Comparison of ENCODE assay signal across 17 cellular contexts in genomic region chr1:29939086-29939485, GRCh38.
"Had no signal": no experiment of that assay in that cellular context is flagged by ENCODE, and none has a peak within 500 bp of the region (broad histone marks: within the 10 kb centered on the region; RNA-seq: fewer than 3 reads in every experiment).

No MANE protein-coding gene starts in this region.

- H3K36me3 ChIP-seq: adrenal gland, left lung, upper lobe of right lung had no signal

- H3K4me3 ChIP-seq: adrenal gland, body of pancreas, left lung, testis, upper lobe of right lung had no signal

- H3K27me3 ChIP-seq: adrenal gland, body of pancreas, testis had no signal

- H3K9me3 ChIP-seq: adrenal gland, body of pancreas, left lung, testis, upper lobe of right lung had no signal

- H3K4me1 ChIP-seq: adrenal gland, body of pancreas, left lung, testis, upper lobe of right lung had no signal

- H3K27ac ChIP-seq: adrenal gland, body of pancreas, left lung, testis, upper lobe of right lung had no signal

- ATAC-seq: body of pancreas; esophagus mucosa; left lung; natural killer cell; SK-N-SH treated with all-trans-retinoic acid at 6 μM for 48 hours; stimulated activated naive CD8-positive, alpha-beta T cell treated with anti-CD3 and anti-CD28 coated beads, Interleukin-15, amount 100 ng/mL, for 72 hours; upper lobe of right lung had no signal

- DNase-seq: activated CD4-positive, alpha-beta T cell treated with anti-CD3 and anti-CD28 coated beads, Interleukin-2, amount 50 U/mL, for 48 hours; activated naive CD4-positive, alpha-beta T cell treated with anti-CD3 and anti-CD28 coated beads, Interleukin-2, amount 10 ng/mL, durations not matched to agents 7 days and 5 days; adrenal gland; body of pancreas; cerebellar nuclear complex; dermis blood vessel endothelial cell; immature natural killer cell; left lung; natural killer cell; occipital lobe; stimulated activated CD4-positive, alpha-beta T cell treated with anti-CD3 and anti-CD28 coated beads, Interleukin-4, amount 100 ng/mL, for 1 hour; stimulated activated CD8-positive, alpha-beta memory T cell treated with anti-CD3 and anti-CD28 coated beads, Interleukin-4, amount 100 ng/mL, for 48 hours; stimulated activated naive CD8-positive, alpha-beta T cell treated with anti-CD3 and anti-CD28 coated beads, Interleukin-15, amount 100 ng/mL, for 72 hours; testis; upper lobe of right lung had no signal
